Comparison of ENCODE assay signal across 10 cellular contexts in the genomic region with DNA sequence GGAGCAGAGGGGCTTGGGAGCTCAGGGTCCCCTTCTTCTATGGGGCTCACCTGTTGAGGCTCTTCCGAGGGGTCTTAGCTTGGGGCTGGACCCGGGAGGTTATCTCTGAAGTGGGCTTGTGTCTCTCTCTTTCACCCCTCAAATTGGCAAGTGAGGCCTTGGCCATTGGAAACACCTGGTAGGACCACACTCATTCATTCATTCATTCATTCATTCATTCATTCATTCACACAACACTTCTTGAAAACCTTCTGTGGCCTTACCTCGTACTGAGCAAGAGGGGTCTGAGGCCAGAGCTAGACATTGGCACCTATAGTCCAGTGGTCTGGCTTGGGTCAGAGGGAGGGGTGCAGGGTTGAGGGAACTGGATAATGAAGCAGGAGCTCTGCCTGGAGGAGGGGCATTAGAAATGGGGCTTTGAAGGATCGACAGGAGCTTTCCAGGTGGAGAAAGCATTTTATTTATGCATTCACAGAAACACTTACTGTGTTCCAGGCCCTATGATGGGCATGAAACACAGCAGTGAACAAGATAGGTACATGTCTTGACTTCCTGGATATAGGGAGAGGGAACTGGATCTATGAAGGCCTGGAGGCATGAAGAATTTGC. TPM values are rescaled to one million over a fixed set of nuclear protein-coding genes. Genes with fewer than 3 reads are reported as not detected.
"Had no signal": no experiment of that assay in that cellular context is flagged by ENCODE, and none has a peak within 500 bp of the region (broad histone marks: within the 10 kb centered on the region; RNA-seq: fewer than 3 reads in every experiment).

No MANE protein-coding gene starts in this region.

- ATAC-seq: HCT116 had no signal

- H3K4me3 ChIP-seq: GM23248, HAP-1 had no signal

- H3K4me1 ChIP-seq: HAP-1 had no signal

- H3K9ac ChIP-seq: GM23248 had no signal

- DNase-seq: GM23248, GOT3, KG1 had no signal

- H3K9me3 ChIP-seq: HAP-1 had no signal

- H2AFZ ChIP-seq: GM23248 had no signal

- H3K36me3 ChIP-seq: HAP-1 had no signal

- H3K27ac ChIP-seq: GM23248, HL-60 had no signal

RNA-seq across cellular contexts. Expression of gene CELF5, which starts 5.5 kb away (rescaled TPM):
- total RNA-seq: HT1080 had no signal
- polyA plus RNA-seq: GM23248, IgD-negative memory B cell had no signal

RNA-seq across cellular contexts. Expression of gene S1PR4, which starts 51.4 kb away (rescaled TPM):
- total RNA-seq: GM23248, H4, H7 had no signal
- polyA plus RNA-seq: GM23248 had no signal
